In genomic region chr3:185254799-185255198, GRCh38 we compare ENCODE assay signal across 1 cellular context.
TF ChIP-seq lines count a peak whose summit lies in the region.

No MANE protein-coding gene starts in this region.

TF ChIP-seq in GM23338, 12 proteins besides CTCF, POLR2A, EP300 and RAD21 (continued from another document):
- TF ChIP-seq ZNF462 (CRISPR knock-in tag; IDR thresholded peaks at IDR 0.05): no peak
- no peak for TF ChIP-seq REST (IDR thresholded peaks at IDR 0.05; ENCODE audit: unreplicated experiment)
